In genomic region chr3:72745146-72745976, GRCh38 we compare ENCODE assay signal across 1 cellular context.
TF ChIP-seq lines count a peak whose summit lies in the region.

No MANE protein-coding gene starts in this region.

TF ChIP-seq in GM23338, 12 proteins besides CTCF, POLR2A, EP300 and RAD21 (continued from another document):
- TF ChIP-seq ZNF462 (CRISPR knock-in tag; IDR thresholded peaks at IDR 0.05) (no peak), REST (IDR thresholded peaks at IDR 0.05; ENCODE audit: unreplicated experiment) (no peak)
